ENCODE assay signal across 21 cellular contexts in genomic region chr16:86756882-86757703, GRCh38.
A peak's percentile ranks its signal among the peaks of the same experiment; 100 is the strongest.
DNase-seq lines count a peak whose midpoint lies in the region; ATAC-seq, FAIRE-seq and TF ChIP-seq lines count a peak whose summit lies in the region.
"Had no signal": no experiment of that assay in that cellular context is flagged by ENCODE, and none has a peak within 500 bp of the region (broad histone marks: within the 10 kb centered on the region; RNA-seq: fewer than 3 reads in every experiment).

No MANE protein-coding gene starts in this region.

- no peak overlapping the region; the same call in 2 of the 3 replicates for H2BK15ac ChIP-seq in IMR-90 (ENCODE audit: low read depth, low read length)

- H3K14ac ChIP-seq in IMR-90 (replicated peaks; ENCODE audit: low read depth, low read length) = 0 out of 2 replicates have a peak overlapping the region, but pooled peaks have one; percentile 6

- CTCF ChIA-PET in IMR-90 (lab: Yijun Ruan, JAX) = no interaction called here
- CTCF ChIA-PET in activated naive CD4-positive, alpha-beta T cell treated with anti-CD3 and anti-CD28 coated beads, Interleukin-2, amount 10 ng/mL, durations not matched to agents 7 days and 5 days (lab: Charles Lee) = no interaction called here

- no peaks in the 10 kb centered on the region for H3K9me3 ChIP-seq in IMR-90 (ENCODE audit: control insufficient read depth, insufficient read depth, low read length)
- no peaks in the 10 kb centered on the region for H3K9me3 ChIP-seq in astrocyte (ENCODE audit: insufficient read depth, low read depth, low read length)
- H3K9me3 ChIP-seq in sigmoid colon = no peaks in the 10 kb centered on the region
- no peaks in the 10 kb centered on the region for H3K9me3 ChIP-seq in prostate gland
- H3K9me3 ChIP-seq: Peyer's patch had no signal

- no peak overlapping the region for H3K4me3 Mint-ChIP-seq in astrocyte (ENCODE audit: unreplicated experiment)
- no peak overlapping the region for H3K4me3 Mint-ChIP-seq in activated naive CD4-positive, alpha-beta T cell treated with anti-CD3 and anti-CD28 coated beads, Interleukin-2, amount 10 ng/mL, durations not matched to agents 7 days and 5 days
- H3K4me3 Mint-ChIP-seq: CD8-positive, alpha-beta memory T cell; HFFc6 had no signal

- H3K27ac ChIP-seq in IMR-90 (ENCODE audit: insufficient read depth, low read length) = no peak overlapping the region
- no peak overlapping the region for H3K27ac ChIP-seq in astrocyte (ENCODE audit: low read depth, low read length)
- H3K27ac ChIP-seq in sigmoid colon = no peak overlapping the region
- no peak overlapping the region for H3K27ac ChIP-seq in prostate gland
- H3K27ac ChIP-seq: Peyer's patch, SK-N-MC had no signal

- no peak overlapping the region for H3K18ac ChIP-seq in IMR-90 (ENCODE audit: low read depth, low read length)

- no peak for ATAC-seq in IMR-90 (ENCODE audit: low read depth)

- H2AK5ac ChIP-seq in IMR-90 (ENCODE audit: low read depth, low read length) = peak overlapping the region; percentile 80

- H2BK5ac ChIP-seq in IMR-90 (ENCODE audit: low read depth, low read length, poor library complexity, severe bottlenecking) = no peak overlapping the region

- TF ChIP-seq POLR2A in IMR-90 (IDR thresholded peaks at IDR 0.05; ENCODE audit: low read depth, low read length) = no peak
- TF ChIP-seq POLR2A in sigmoid colon (IDR thresholded peaks at IDR 0.05) = no peak
- TF ChIP-seq POLR2A in prostate gland (IDR thresholded peaks at IDR 0.05) = no peak

- peak overlapping the region; percentile 22; the same call in 1 of the 2 replicates for H2BK120ac ChIP-seq in IMR-90 (ENCODE audit: low read depth, low read length)

- WGBS in IMR-90 (ENCODE audit: extremely low coverage in 2 of 2, insufficient read length in 1 of 2), 2 experiments = 90% methylated on average over 2 of the region's 12 CpGs; no CpG with 5 or more reads in 1 of the 2 experiments
- 45 to 73% methylated on average over 12 of the region's 12 CpGs for WGBS in sigmoid colon, 2 donors
- 73% methylated on average over 12 of the region's 12 CpGs for WGBS in prostate gland

- dilution Hi-C loops in IMR-90 (cut with HindIII; ENCODE audit: low sequenced_read_pairs, unreplicated experiment) = no loop called here

- TF ChIP-seq EP300 in sigmoid colon (IDR thresholded peaks at IDR 0.05) = no peak

- no peak overlapping the region for H3K27ac Mint-ChIP-seq in astrocyte (ENCODE audit: unreplicated experiment)
- no peak overlapping the region for H3K27ac Mint-ChIP-seq in activated naive CD4-positive, alpha-beta T cell treated with anti-CD3 and anti-CD28 coated beads, Interleukin-2, amount 10 ng/mL, durations not matched to agents 7 days and 5 days
- H3K27ac Mint-ChIP-seq: CD8-positive, alpha-beta memory T cell; HFFc6 had no signal

- H3K27me3 Mint-ChIP-seq in astrocyte (ENCODE audit: low read depth, unreplicated experiment) = peaks cover 5% of the 10 kb centered on the region
- peaks cover 30% of the 10 kb centered on the region for H3K27me3 Mint-ChIP-seq in activated naive CD4-positive, alpha-beta T cell treated with anti-CD3 and anti-CD28 coated beads, Interleukin-2, amount 10 ng/mL, durations not matched to agents 7 days and 5 days

- H3K9me3 Mint-ChIP-seq in astrocyte (ENCODE audit: unreplicated experiment) = peaks cover 1% of the 10 kb centered on the region
- H3K9me3 Mint-ChIP-seq in activated naive CD4-positive, alpha-beta T cell treated with anti-CD3 and anti-CD28 coated beads, Interleukin-2, amount 10 ng/mL, durations not matched to agents 7 days and 5 days = no peaks in the 10 kb centered on the region
- H3K9me3 Mint-ChIP-seq: CD8-positive, alpha-beta memory T cell; HFFc6 had no signal

- peaks cover 8% of the 10 kb centered on the region; the same call in 1 of the 2 replicates for H3K4me1 ChIP-seq in IMR-90 (ENCODE audit: control insufficient read depth, insufficient read depth, low read length)
- peaks cover 13% of the 10 kb centered on the region for H3K4me1 ChIP-seq in astrocyte (ENCODE audit: insufficient read depth, low read length)
- peaks cover 0 to 4% (median 0%) of the 10 kb centered on the region in 4 donors for H3K4me1 ChIP-seq in sigmoid colon
- no peaks in the 10 kb centered on the region for H3K4me1 ChIP-seq in prostate gland (replicated peaks)
- H3K4me1 ChIP-seq: Peyer's patch had no signal

- peak overlapping the region; percentile 44 for H2AFZ ChIP-seq in IMR-90 (replicated peaks; ENCODE audit: low read length, poor library complexity)
- peak overlapping the region; percentile 9 for H2AFZ ChIP-seq in astrocyte (ENCODE audit: low read depth, low read length)

- H3K9ac ChIP-seq in IMR-90 (ENCODE audit: low read depth, low read length) (no peak overlapping the region), astrocyte (ENCODE audit: low read length) (no peak overlapping the region)

- no peak for DNase-seq in IMR-90
- peak; percentile 55 for DNase-seq in astrocyte (ENCODE audit: low read depth)
- peak; percentile 66 for DNase-seq in islet precursor cell
- peak; percentile 40 for DNase-seq in sigmoid colon
- DNase-seq in activated naive CD4-positive, alpha-beta T cell treated with anti-CD3 and anti-CD28 coated beads, Interleukin-2, amount 10 ng/mL, durations not matched to agents 7 days and 5 days = no peak
- no peak for DNase-seq in epidermal melanocyte (ENCODE audit: insufficient read length, low spot score)
- no peak for DNase-seq in NCI-H510A treated with DMSO at 0.1 percent for 48 hours (lab: John Stamatoyannopoulos, UW)
- no peak for DNase-seq in prostate gland (ENCODE audit: low spot score)
- DNase-seq: C1 segment of cervical spinal cord; CD8-positive, alpha-beta memory T cell; DMS79 treated with DMSO at 0.1 percent for 48 hours; HFFc6; NCI-H1092 treated with DMSO at 0.1 percent for 48 hours; NCI-H146; NCI-H2081; NCI-H2171 treated with DMSO at 0.1 percent for 48 hours; NCI-H446 treated with DMSO at 0.1 percent for 48 hours; SHP77 had no signal

- H4K5ac ChIP-seq in IMR-90 (ENCODE audit: low read depth, low read length) = no peak overlapping the region

- no peak overlapping the region for H4K91ac ChIP-seq in IMR-90 (ENCODE audit: insufficient read depth, low read depth, low read length)

- H3K27me3 ChIP-seq in IMR-90 (ENCODE audit: control insufficient read depth, insufficient read depth, low read length) (no peaks in the 10 kb centered on the region; the same call in 1 of the 2 replicates), astrocyte (ENCODE audit: insufficient read depth, low read length) (no peaks in the 10 kb centered on the region), sigmoid colon (peaks cover 5 to 70% (median 22%) of the 10 kb centered on the region in 3 donors), prostate gland (replicated peaks; ENCODE audit: insufficient read depth) (peaks cover 11% of the 10 kb centered on the region)
- H3K27me3 ChIP-seq: Peyer's patch had no signal

- H3K4ac ChIP-seq in IMR-90 (ENCODE audit: low read depth, low read length) = peak overlapping the region; percentile 52; the same call in 1 of the 2 replicates

- no peak overlapping the region for H4K8ac ChIP-seq in IMR-90 (ENCODE audit: low read depth in 2 of 2, low read length in 2 of 2)

- H2AK9ac ChIP-seq in IMR-90 (replicated peaks; ENCODE audit: low read depth, low read length, poor library complexity) = no peak overlapping the region

- H3K23ac ChIP-seq in IMR-90 (ENCODE audit: low read depth, low read length) = no peak overlapping the region

- H3K9me1 ChIP-seq in IMR-90 (ENCODE audit: insufficient read depth, low read length) = peaks cover 4% of the 10 kb centered on the region; the same call in 1 of the 2 replicates

- H3K4me1 Mint-ChIP-seq in astrocyte (ENCODE audit: low read depth, unreplicated experiment) = peaks cover 22% of the 10 kb centered on the region
- no peaks in the 10 kb centered on the region for H3K4me1 Mint-ChIP-seq in activated naive CD4-positive, alpha-beta T cell treated with anti-CD3 and anti-CD28 coated beads, Interleukin-2, amount 10 ng/mL, durations not matched to agents 7 days and 5 days
- H3K4me1 Mint-ChIP-seq: CD8-positive, alpha-beta memory T cell had no signal

- no peak for TF ChIP-seq RAD21 in IMR-90 (IDR thresholded peaks at IDR 0.05; ENCODE audit: low read length)

- TF ChIP-seq CTCF in IMR-90 (conservative IDR thresholded peaks at IDR 0.05; ENCODE audit: low read depth, low read length) (no peak), astrocyte (IDR thresholded peaks at IDR 0.05; ENCODE audit: insufficient read depth, low read depth, low read length) (no peak), sigmoid colon (IDR thresholded peaks at IDR 0.05) (no peak), prostate gland (IDR thresholded peaks at IDR 0.05) (no peak)

- POLR2A ChIA-PET in IMR-90 (lab: Charles Lee; ENCODE audit: unreplicated experiment) = no interaction called here

- no peaks in the 10 kb centered on the region for H3K79me2 ChIP-seq in astrocyte (ENCODE audit: insufficient read depth, low read length)

- intact Hi-C loops in IMR-90 (cut with micrococcal nuclease) (no loop called here), sigmoid colon (cut with DNase I) (loop anchor here (10.0 kb wide), 1 partner anchor 182 kb away; the partner anchor contains the start of gene FOXL1), prostate gland (cut with DNase I) (no loop called here)

- no peak overlapping the region for H3K4me3 ChIP-seq in IMR-90 (ENCODE audit: insufficient read depth, low read depth, low read length)
- H3K4me3 ChIP-seq in astrocyte (ENCODE audit: insufficient read depth, low read depth, low read length) = no peak overlapping the region
- no peak overlapping the region for H3K4me3 ChIP-seq in sigmoid colon
- no peak overlapping the region for H3K4me3 ChIP-seq in prostate gland
- H3K4me3 ChIP-seq: Peyer's patch, SK-N-MC had no signal

- H3K4me2 ChIP-seq in IMR-90 (ENCODE audit: low read depth, low read length) (no peak overlapping the region), astrocyte (ENCODE audit: low read length) (no peak overlapping the region)

- no peak overlapping the region for H3K56ac ChIP-seq in IMR-90 (ENCODE audit: extremely low read depth, insufficient read depth, low read length)

- no peaks in the 10 kb centered on the region for H4K20me1 ChIP-seq in IMR-90 (ENCODE audit: insufficient read depth, low read length)
- no peaks in the 10 kb centered on the region for H4K20me1 ChIP-seq in astrocyte (ENCODE audit: insufficient read depth, low read length)

- no peaks in the 10 kb centered on the region; a peak in 1 of 4 replicates for H3K79me1 ChIP-seq in IMR-90 (ENCODE audit: low read depth in 1 of 2, low read length in 2 of 2)

- BruUV-seq in IMR-90 (replicated peaks; lab: Mats Ljungman, UMichigan) = no TSS peak

- in situ Hi-C loops in IMR-90 (cut with MboI; ENCODE audit: low sequenced_read_pairs) = loop anchor here (10.0 kb wide), 1 partner anchor 172 kb away; no protein-coding TSS in a partner anchor

- no peaks in the 10 kb centered on the region for H3K36me3 ChIP-seq in IMR-90 (ENCODE audit: control insufficient read depth, insufficient read depth, low read length)
- no peaks in the 10 kb centered on the region for H3K36me3 ChIP-seq in astrocyte (ENCODE audit: insufficient read depth, low read length)
- H3K36me3 ChIP-seq in sigmoid colon = no peaks in the 10 kb centered on the region
- H3K36me3 ChIP-seq in prostate gland = no peaks in the 10 kb centered on the region
- H3K36me3 ChIP-seq: Peyer's patch had no signal

- FAIRE-seq in astrocyte (lab: Jason Lieb, UNC) = no peak
- FAIRE-seq: H54 had no signal

- no peaks in the 10 kb centered on the region for H3K36me3 Mint-ChIP-seq in astrocyte (ENCODE audit: low read depth, unreplicated experiment)
- no peaks in the 10 kb centered on the region for H3K36me3 Mint-ChIP-seq in activated naive CD4-positive, alpha-beta T cell treated with anti-CD3 and anti-CD28 coated beads, Interleukin-2, amount 10 ng/mL, durations not matched to agents 7 days and 5 days
- H3K36me3 Mint-ChIP-seq: CD8-positive, alpha-beta memory T cell had no signal

- peak overlapping the region; percentile 39 for H2BK20ac ChIP-seq in IMR-90 (ENCODE audit: low read depth, low read length)

Comparison
In these comparisons a context has a peak if more than half of its experiments do, and no peak if none do; other contexts are left out.
1. DNase-seq: peak in astrocyte (single experiment), islet precursor cell (single experiment) and sigmoid colon (single experiment); none in IMR-90 (single experiment), activated naive CD4-positive, alpha-beta T cell treated with anti-CD3 and anti-CD28 coated beads, Interleukin-2, amount 10 ng/mL, durations not matched to agents 7 days and 5 days (single experiment), epidermal melanocyte (single experiment), NCI-H510A treated with DMSO at 0.1 percent for 48 hours (single experiment) and prostate gland (single experiment).